Comparison of ENCODE assay signal across 12 cellular contexts in the genomic region with DNA sequence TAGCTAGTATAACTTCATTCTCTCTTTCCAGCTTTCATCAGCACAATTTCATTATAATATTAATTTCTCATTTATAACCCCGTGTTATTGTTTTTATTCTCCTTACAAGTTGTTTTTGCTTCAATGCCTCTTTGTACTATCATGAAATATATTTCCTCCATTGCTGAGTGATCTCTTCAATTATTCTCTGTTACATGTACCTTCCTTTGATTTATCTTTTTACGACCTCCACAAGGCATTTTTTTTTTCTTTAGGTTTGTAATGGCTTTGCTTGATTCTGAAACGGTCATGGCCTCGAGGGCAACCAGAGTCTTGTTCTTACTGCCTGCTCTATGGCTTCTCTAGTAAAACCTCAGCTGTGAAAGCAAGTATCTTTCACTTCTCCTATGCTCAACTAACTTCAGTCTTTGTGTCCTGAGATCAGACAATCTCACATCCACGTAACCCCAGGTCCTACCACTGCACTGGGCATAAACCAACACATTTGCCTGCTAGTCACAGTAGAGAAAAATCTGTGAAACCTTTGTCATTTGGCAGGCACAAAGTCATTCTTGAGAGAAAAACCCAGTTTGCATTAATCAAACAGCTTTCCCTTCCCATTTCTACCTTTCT.
DNase-seq lines count a peak whose midpoint lies in the region; ATAC-seq and TF ChIP-seq lines count a peak whose summit lies in the region.
"Had no signal": no experiment of that assay in that cellular context is flagged by ENCODE, and none has a peak within 500 bp of the region (broad histone marks: within the 10 kb centered on the region; RNA-seq: fewer than 3 reads in every experiment).

No MANE protein-coding gene starts in this region.

- no peak overlapping the region for H3K27ac ChIP-seq in esophagus squamous epithelium
- H3K27ac ChIP-seq: vagina had no signal

- no peaks in the 10 kb centered on the region for H3K9me3 ChIP-seq in esophagus squamous epithelium
- H3K9me3 ChIP-seq: vagina had no signal

- H3K4me3 ChIP-seq in GM12865 (ENCODE audit: low read depth, low read length) (no peak overlapping the region), esophagus squamous epithelium (no peak overlapping the region)
- H3K4me3 ChIP-seq: vagina had no signal

- peak; percentile 76 for ATAC-seq in GM19455 (IDR thresholded peaks at IDR 0.05; ENCODE audit: unreplicated experiment)
- peak; percentile 99 for ATAC-seq in HG02938 (IDR thresholded peaks at IDR 0.05; ENCODE audit: unreplicated experiment)

- no peak for TF ChIP-seq CTCF in GM12865 (IDR thresholded peaks at IDR 0.05; ENCODE audit: insufficient read depth, low read depth, low read length, missing control alignments)
- TF ChIP-seq CTCF in esophagus squamous epithelium (IDR thresholded peaks at IDR 0.05): no peak

- DNase-seq in GM12865 (ENCODE audit: low read depth) (peak; percentile 70), NAMALWA (ENCODE audit: low spot score) (peak; percentile 13), cortex of kidney (lab: John Stamatoyannopoulos, UW) (no peak), esophagus squamous epithelium (lab: John Stamatoyannopoulos, UW) (no peak), SW 1271 (lab: John Stamatoyannopoulos, UW) (no peak), SK-N-DZ (ENCODE audit: low spot score) (no peak)
- DNase-seq: AML-193; NK-92 treated with Interleukin-12 subunit alpha and Interleukin-12 subunit beta, amount 100 ng/mL, for 24 hours; nucleus accumbens had no signal

- H3K4me1 ChIP-seq in esophagus squamous epithelium: peaks cover 5 to 42% (median 22%) of the 10 kb centered on the region in 3 donors

- H3K27me3 ChIP-seq in esophagus squamous epithelium: no peaks in the 10 kb centered on the region
- H3K27me3 ChIP-seq: vagina had no signal

- WGBS in esophagus squamous epithelium, 2 donors: 65 to 73% methylated on average over 5 of the region's 5 CpGs

- no peaks in the 10 kb centered on the region for H3K36me3 ChIP-seq in esophagus squamous epithelium
- H3K36me3 ChIP-seq: vagina had no signal

- intact Hi-C loops in esophagus squamous epithelium (cut with DNase I): no loop called here

- no peak for TF ChIP-seq POLR2A in esophagus squamous epithelium (IDR thresholded peaks at IDR 0.05)

Comparison
In these comparisons a context has a peak if more than half of its experiments do, and no peak if none do; other contexts are left out.
1. DNase-seq: peak in GM12865 (single experiment) and NAMALWA (single experiment); none in cortex of kidney (single experiment), esophagus squamous epithelium (single experiment), SW 1271 (0 of 2) and SK-N-DZ (single experiment).